ENCODE assay signal across 5 cellular contexts in the genomic region with DNA sequence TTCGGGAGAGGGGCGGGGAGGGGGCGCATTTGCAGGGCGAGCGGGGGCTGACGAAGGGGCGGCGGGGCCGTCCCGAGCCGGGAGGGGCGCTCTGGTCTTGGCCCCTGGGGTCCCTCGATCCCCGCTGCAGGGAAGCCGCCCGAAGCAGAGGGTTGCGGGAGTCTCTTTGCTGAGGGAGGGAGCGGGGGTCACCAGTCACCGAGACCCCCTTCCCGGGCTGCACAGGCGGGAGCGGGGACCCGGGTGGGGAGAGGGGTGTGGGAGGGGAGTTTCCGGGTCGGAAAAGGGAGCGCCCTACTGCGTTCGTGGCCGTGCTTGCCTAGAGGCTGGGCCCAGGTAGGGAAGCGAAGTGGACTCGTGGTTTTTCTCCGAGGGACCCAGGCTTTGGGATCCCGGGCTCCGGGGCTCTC. TPM values are rescaled to one million over a fixed set of nuclear protein-coding genes. Genes with fewer than 3 reads are reported as not detected.
DNase-seq lines count a peak whose midpoint lies in the region; ATAC-seq and TF ChIP-seq lines count a peak whose summit lies in the region.

No MANE protein-coding gene starts in this region.

- CTCF ChIA-PET in HEK293 (lab: Yijun Ruan, JAX) = interaction anchor here (0.7 to 8.6 kb wide), 3 partner anchors 11 to 123 kb away, joined by 3 to 84 read pairs (median 6); no protein-coding TSS in a partner anchor

- H3K9me3 Mint-ChIP-seq in immature natural killer cell = peaks cover 0 to 2% (median 0%) of the 10 kb centered on the region in 6 donors

- H3K27ac Mint-ChIP-seq in immature natural killer cell = no peak overlapping the region

- H3K9me3 ChIP-seq in HEK293 (ENCODE audit: control insufficient read depth, insufficient read depth, low read depth, low read length) = no peaks in the 10 kb centered on the region

- peak; percentile 46 for ATAC-seq in SK-N-SH treated with all-trans-retinoic acid at 6 μM for 48 hours

- peaks cover 0 to 5% (median 0%) of the 10 kb centered on the region in 3 donors for H3K36me3 Mint-ChIP-seq in immature natural killer cell

- no peak for DNase-seq in immature natural killer cell
- no peak for DNase-seq in OCI-M1 (lab: John Stamatoyannopoulos, UW)
- DNase-seq in activated CD8-positive, alpha-beta memory T cell treated with anti-CD3 and anti-CD28 coated beads, Interleukin-2, amount 50 U/mL, for 48 hours = no peak

- POLR2A ChIA-PET in HEK293 (lab: Yijun Ruan, JAX) = no interaction called here

- H3K36me3 ChIP-seq in HEK293 (ENCODE audit: control insufficient read depth in 2 of 2, insufficient read depth in 1 of 2, low read length in 2 of 2) = peaks cover 1 to 14% of the 10 kb centered on the region in 2 experiments; a peak in 2 of 3 replicates

- H3K27ac ChIP-seq in HEK293 (ENCODE audit: extremely low read depth, low read depth, low read length) = peak overlapping the region; percentile 41; the same call in 1 of the 2 replicates

- peaks cover 5% of the 10 kb centered on the region; the same call in 1 of the 2 replicates for H3K4me1 ChIP-seq in HEK293 (ENCODE audit: control insufficient read depth, insufficient read depth, low read length)

- peak overlapping the region; percentile 65 to 76 (median 70) for H3K4me3 Mint-ChIP-seq in immature natural killer cell

- TF ChIP-seq CTCF in HEK293 (tag by site-specific recombination; IDR thresholded peaks at IDR 0.05) = peak; percentile 33; the same call in 1 of the 2 replicates

- H3K4me1 Mint-ChIP-seq in immature natural killer cell = peaks cover 11 to 16% of the 10 kb centered on the region in 2 donors

- H3K4me3 ChIP-seq in HEK293 (ENCODE audit: low read depth, low read length) = peak overlapping the region; percentile 80

- H3K27me3 Mint-ChIP-seq in immature natural killer cell (ENCODE audit: low read depth in 3 of 3) = peaks cover 4 to 6% (median 5%) of the 10 kb centered on the region in 3 donors

TF ChIP-seq in HEK293, 187 proteins besides CTCF, POLR2A, EP300 and RAD21 (continues in another document):
- TF ChIP-seq, protein P1, sequence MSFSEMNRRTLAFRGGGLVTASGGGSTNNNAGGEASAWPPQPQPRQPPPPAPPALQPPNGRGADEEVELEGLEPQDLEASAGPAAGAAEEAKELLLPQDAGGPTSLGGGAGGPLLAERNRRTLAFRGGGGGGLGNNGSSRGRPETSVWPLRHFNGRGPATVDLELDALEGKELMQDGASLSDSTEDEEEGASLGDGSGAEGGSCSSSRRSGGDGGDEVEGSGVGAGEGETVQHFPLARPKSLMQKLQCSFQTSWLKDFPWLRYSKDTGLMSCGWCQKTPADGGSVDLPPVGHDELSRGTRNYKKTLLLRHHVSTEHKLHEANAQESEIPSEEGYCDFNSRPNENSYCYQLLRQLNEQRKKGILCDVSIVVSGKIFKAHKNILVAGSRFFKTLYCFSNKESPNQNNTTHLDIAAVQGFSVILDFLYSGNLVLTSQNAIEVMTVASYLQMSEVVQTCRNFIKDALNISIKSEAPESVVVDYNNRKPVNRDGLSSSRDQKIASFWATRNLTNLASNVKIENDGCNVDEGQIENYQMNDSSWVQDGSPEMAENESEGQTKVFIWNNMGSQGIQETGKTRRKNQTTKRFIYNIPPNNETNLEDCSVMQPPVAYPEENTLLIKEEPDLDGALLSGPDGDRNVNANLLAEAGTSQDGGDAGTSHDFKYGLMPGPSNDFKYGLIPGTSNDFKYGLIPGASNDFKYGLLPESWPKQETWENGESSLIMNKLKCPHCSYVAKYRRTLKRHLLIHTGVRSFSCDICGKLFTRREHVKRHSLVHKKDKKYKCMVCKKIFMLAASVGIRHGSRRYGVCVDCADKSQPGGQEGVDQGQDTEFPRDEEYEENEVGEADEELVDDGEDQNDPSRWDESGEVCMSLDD (tag by site-specific recombination; IDR thresholded peaks at IDR 0.05) = no peak
- TF ChIP-seq ZNF664 (tag by site-specific recombination; IDR thresholded peaks at IDR 0.05) (no peak), ZBTB8A (tag by site-specific recombination; IDR thresholded peaks at IDR 0.05) (peak; percentile 49; the same call in 1 of the 2 replicates), ZNF571 (tag by site-specific recombination; IDR thresholded peaks at IDR 0.05) (no peak), KLF7 (tag by site-specific recombination; IDR thresholded peaks at IDR 0.05; ENCODE audit: borderline replicate concordance) (0 out of 2 replicates have a peak, but pooled peaks have one; percentile 10), ZBTB20 (tag by site-specific recombination; IDR thresholded peaks at IDR 0.05) (peak; percentile 63; the same call in 1 of the 2 replicates), ZNF560 (tag by site-specific recombination; IDR thresholded peaks at IDR 0.05; ENCODE audit: borderline replicate concordance) (no peak), ZNF561 (tag by site-specific recombination; IDR thresholded peaks at IDR 0.05; ENCODE audit: borderline replicate concordance) (no peak), ZNF670 (tag by site-specific recombination; IDR thresholded peaks at IDR 0.05; ENCODE audit: low read depth) (no peak)
- TF ChIP-seq, protein P2, sequence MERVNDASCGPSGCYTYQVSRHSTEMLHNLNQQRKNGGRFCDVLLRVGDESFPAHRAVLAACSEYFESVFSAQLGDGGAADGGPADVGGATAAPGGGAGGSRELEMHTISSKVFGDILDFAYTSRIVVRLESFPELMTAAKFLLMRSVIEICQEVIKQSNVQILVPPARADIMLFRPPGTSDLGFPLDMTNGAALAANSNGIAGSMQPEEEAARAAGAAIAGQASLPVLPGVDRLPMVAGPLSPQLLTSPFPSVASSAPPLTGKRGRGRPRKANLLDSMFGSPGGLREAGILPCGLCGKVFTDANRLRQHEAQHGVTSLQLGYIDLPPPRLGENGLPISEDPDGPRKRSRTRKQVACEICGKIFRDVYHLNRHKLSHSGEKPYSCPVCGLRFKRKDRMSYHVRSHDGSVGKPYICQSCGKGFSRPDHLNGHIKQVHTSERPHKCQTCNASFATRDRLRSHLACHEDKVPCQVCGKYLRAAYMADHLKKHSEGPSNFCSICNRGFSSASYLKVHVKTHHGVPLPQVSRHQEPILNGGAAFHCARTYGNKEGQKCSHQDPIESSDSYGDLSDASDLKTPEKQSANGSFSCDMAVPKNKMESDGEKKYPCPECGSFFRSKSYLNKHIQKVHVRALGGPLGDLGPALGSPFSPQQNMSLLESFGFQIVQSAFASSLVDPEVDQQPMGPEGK (tag by site-specific recombination; IDR thresholded peaks at IDR 0.05) = 0 out of 2 replicates have a peak, but pooled peaks have one; percentile 63

TF ChIP-seq in SK-N-SH treated with all-trans-retinoic acid at 6 μM for 48 hours, 23 proteins besides CTCF, POLR2A, EP300 and RAD21:
- no peak for TF ChIP-seq GLIS3 (CRISPR knock-in tag; IDR thresholded peaks at IDR 0.05)
- no peak for TF ChIP-seq ZFP30 (CRISPR knock-in tag; IDR thresholded peaks at IDR 0.05)
- TF ChIP-seq ARNTL (CRISPR knock-in tag; IDR thresholded peaks at IDR 0.05; ENCODE audit: borderline replicate concordance, low read depth) = no peak
- TF ChIP-seq, protein P3, sequence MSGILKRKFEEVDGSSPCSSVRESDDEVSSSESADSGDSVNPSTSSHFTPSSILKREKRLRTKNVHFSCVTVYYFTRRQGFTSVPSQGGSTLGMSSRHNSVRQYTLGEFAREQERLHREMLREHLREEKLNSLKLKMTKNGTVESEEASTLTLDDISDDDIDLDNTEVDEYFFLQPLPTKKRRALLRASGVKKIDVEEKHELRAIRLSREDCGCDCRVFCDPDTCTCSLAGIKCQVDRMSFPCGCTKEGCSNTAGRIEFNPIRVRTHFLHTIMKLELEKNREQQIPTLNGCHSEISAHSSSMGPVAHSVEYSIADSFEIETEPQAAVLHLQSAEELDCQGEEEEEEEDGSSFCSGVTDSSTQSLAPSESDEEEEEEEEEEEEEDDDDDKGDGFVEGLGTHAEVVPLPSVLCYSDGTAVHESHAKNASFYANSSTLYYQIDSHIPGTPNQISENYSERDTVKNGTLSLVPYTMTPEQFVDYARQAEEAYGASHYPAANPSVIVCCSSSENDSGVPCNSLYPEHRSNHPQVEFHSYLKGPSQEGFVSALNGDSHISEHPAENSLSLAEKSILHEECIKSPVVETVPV (CRISPR knock-in tag; IDR thresholded peaks at IDR 0.05) = no peak

RNA-seq across cellular contexts. Expression of a gene that starts 0.4 kb away (rescaled TPM):
- 1 to 10 TPM; 3.3 to 6.0 (median 3.6) TPM for polyA plus RNA-seq in immature natural killer cell

RNA-seq across cellular contexts. Expression of a gene that starts 10.7 kb away (rescaled TPM):
- polyA plus RNA-seq in immature natural killer cell = not detected

RNA-seq across cellular contexts. Expression of a gene that starts 25.4 kb away (rescaled TPM):
- polyA plus RNA-seq in immature natural killer cell = not detected

RNA-seq across cellular contexts. Expression of a gene that starts 27.8 kb away (rescaled TPM):
- polyA plus RNA-seq in immature natural killer cell = 1 to 10 TPM in 2 of 3 donors, not detected in 1; 1.4 to 1.5 TPM

RNA-seq across cellular contexts. Expression of a gene that starts 46.1 kb away (rescaled TPM):
- not detected for polyA plus RNA-seq in immature natural killer cell
